ENCODE assay signal across 28 cellular contexts in the genomic region with DNA sequence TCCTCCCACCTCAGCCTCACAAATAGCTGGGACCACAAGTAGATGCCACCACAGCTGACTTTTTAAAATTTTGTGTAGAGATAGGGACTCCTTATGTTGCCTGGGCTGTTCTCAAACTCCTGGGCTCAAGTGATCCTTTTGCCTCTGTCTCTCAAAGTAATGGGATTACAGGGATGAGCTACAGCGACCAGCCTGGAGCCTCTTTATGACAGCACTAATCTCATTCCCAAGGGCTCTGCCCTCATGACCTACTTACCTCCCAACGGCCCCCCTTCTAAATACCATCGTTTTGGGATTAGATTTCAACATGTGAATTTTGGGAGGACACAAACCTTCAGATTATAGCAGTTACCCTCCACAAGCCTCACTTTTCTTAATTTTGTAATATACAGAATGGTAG.
"Had no signal": no experiment of that assay in that cellular context is flagged by ENCODE, and none has a peak within 500 bp of the region (broad histone marks: within the 10 kb centered on the region; RNA-seq: fewer than 3 reads in every experiment).

No MANE protein-coding gene starts in this region.

- H3K9me3 Mint-ChIP-seq: stimulated activated effector memory CD8-positive, alpha-beta T cell treated with anti-CD3 and anti-CD28 coated beads, Interleukin-12 subunit alpha, Interleukin-12 subunit beta, amount 100 ng/mL, for 72 hours had no signal

- H3K36me3 ChIP-seq: esophagus squamous epithelium, heart right ventricle, left lung, ovary, sigmoid colon, tibial artery had no signal

- H3K4me1 Mint-ChIP-seq: nephron had no signal

- H3K4me3 Mint-ChIP-seq: naive thymus-derived CD4-positive, alpha-beta T cell; nephron; stimulated activated effector memory CD8-positive, alpha-beta T cell treated with anti-CD3 and anti-CD28 coated beads, Interleukin-12 subunit alpha, Interleukin-12 subunit beta, amount 100 ng/mL, for 72 hours; type B pancreatic cell had no signal

- DNase-seq: dermis blood vessel endothelial cell; effector memory CD4-positive, alpha-beta T cell; erythroblast; esophagus squamous epithelium; foreskin melanocyte; glutamatergic neuron; heart right ventricle; hippocampal formation; left cardiac atrium; left lung; midbrain; naive thymus-derived CD4-positive, alpha-beta T cell; nucleus accumbens; ovary; posterior cingulate gyrus; psoas muscle; right cardiac atrium; sigmoid colon; stimulated activated CD4-positive, alpha-beta T cell treated with anti-CD3 and anti-CD28 coated beads, Interleukin-2, amount 100 ng/mL, for 24 hours; stimulated activated CD4-positive, alpha-beta T cell treated with anti-CD3 and anti-CD28 coated beads, Interleukin-4, amount 100 ng/mL, for 24 hours; stimulated activated naive CD8-positive, alpha-beta T cell treated with anti-CD3 and anti-CD28 coated beads, Interleukin-15, Interleukin-2, amounts not matched to agents 100 U/mL and 50 U/mL, for 24 hours; substantia nigra; testis; tibial artery had no signal

- H3K36me3 Mint-ChIP-seq: stimulated activated effector memory CD8-positive, alpha-beta T cell treated with anti-CD3 and anti-CD28 coated beads, Interleukin-12 subunit alpha, Interleukin-12 subunit beta, amount 100 ng/mL, for 72 hours; type B pancreatic cell had no signal

- H3K4me1 ChIP-seq: left lung, psoas muscle, sigmoid colon, testis, tibial artery had no signal

- H3K9me3 ChIP-seq: ovary, psoas muscle, testis had no signal

- H3K4me3 ChIP-seq: coronary artery, esophagus squamous epithelium, heart right ventricle, left lung, ovary, psoas muscle, sigmoid colon, testis, tibial artery had no signal

- H3K27me3 Mint-ChIP-seq: naive thymus-derived CD4-positive, alpha-beta T cell; type B pancreatic cell had no signal

- H3K27ac ChIP-seq: coronary artery, esophagus squamous epithelium, heart right ventricle, left lung, ovary, psoas muscle, sigmoid colon, testis, tibial artery had no signal

- H3K27me3 ChIP-seq: esophagus squamous epithelium, heart right ventricle, left lung, ovary, testis had no signal

- H3K27ac Mint-ChIP-seq: naive thymus-derived CD4-positive, alpha-beta T cell; nephron; stimulated activated effector memory CD8-positive, alpha-beta T cell treated with anti-CD3 and anti-CD28 coated beads, Interleukin-12 subunit alpha, Interleukin-12 subunit beta, amount 100 ng/mL, for 72 hours; type B pancreatic cell had no signal

- ATAC-seq: heart right ventricle; left cardiac atrium; left lung; naive thymus-derived CD4-positive, alpha-beta T cell; psoas muscle; right cardiac atrium; stimulated activated naive CD8-positive, alpha-beta T cell treated with anti-CD3 and anti-CD28 coated beads, Interleukin-15, Interleukin-2, amounts not matched to agents 100 U/mL and 50 U/mL, for 24 hours had no signal
